In genomic region chr2:6866239-6866745, GRCh38 we compare ENCODE assay signal across 8 cellular contexts. TPM values are rescaled to one million over a fixed set of nuclear protein-coding genes. Genes with fewer than 3 reads are reported as not detected.
A peak's percentile ranks its signal among the peaks of the same experiment; 100 is the strongest.
DNase-seq lines count a peak whose midpoint lies in the region; ATAC-seq, FAIRE-seq and TF ChIP-seq lines count a peak whose summit lies in the region.

No MANE protein-coding gene starts in this region.

- peak overlapping the region; percentile 97 for H3K4me2 ChIP-seq in K562 (ENCODE audit: insufficient read depth, low read length)

- H3K36me3 ChIP-seq in Panc1 (ENCODE audit: control insufficient read depth, insufficient read depth, low read length) (no peaks in the 10 kb centered on the region), K562 (ENCODE audit: control insufficient read depth, insufficient read depth, low read length) (peaks cover 7% of the 10 kb centered on the region; the same call in 1 of the 3 replicates)

- no peak for TF ChIP-seq EP300 in K562 (IDR thresholded peaks at IDR 0.05; ENCODE audit: low read length)

- no peaks in the 10 kb centered on the region for H3K27me3 ChIP-seq in HL-60 (ENCODE audit: insufficient read depth, poor library complexity, severe bottlenecking)
- peaks cover 23% of the 10 kb centered on the region for H3K27me3 ChIP-seq in Panc1 (ENCODE audit: control insufficient read depth, insufficient read depth, low read length)
- H3K27me3 ChIP-seq in K562 (ENCODE audit: control insufficient read depth in 2 of 2, insufficient read depth in 2 of 2, low read length in 2 of 2): no peaks in the 10 kb centered on the region

- H3K27ac ChIP-seq in HL-60 (replicated peaks) (peak overlapping the region; percentile 78), Panc1 (ENCODE audit: low read length) (no peak overlapping the region), K562 (ENCODE audit: extremely low read depth, low read depth, low read length) (peak overlapping the region; percentile 86)

- H3K79me2 ChIP-seq in K562 (ENCODE audit: control insufficient read depth, insufficient read depth, low read length): peaks cover 4% of the 10 kb centered on the region; the same call in 1 of the 3 replicates

- intact Hi-C loops in Panc1 (cut with micrococcal nuclease; ENCODE audit: unreplicated experiment): no loop called here
- intact Hi-C loops in K562 (cut with micrococcal nuclease): loop anchor here (1.0 to 2.0 kb wide), 4 partner anchors 14 to 45 kb away; no protein-coding TSS in a partner anchor

- H3K4me1 ChIP-seq in Panc1 (ENCODE audit: control insufficient read depth, insufficient read depth, low read length): peaks cover 3% of the 10 kb centered on the region; the same call in 1 of the 2 replicates
- H3K4me1 ChIP-seq in K562 (replicated peaks in 1 of 2; ENCODE audit: control insufficient read depth in 2 of 2, insufficient read depth in 2 of 2, low read length in 2 of 2): peaks cover 14 to 19% of the 10 kb centered on the region in 2 experiments

- H3K9ac ChIP-seq in K562 (ENCODE audit: insufficient read depth in 1 of 2, low read depth in 2 of 2, low read length in 2 of 2): peak overlapping the region; percentile 80 to 93

- FAIRE-seq in K562 (lab: Jason Lieb, UNC) (peak; percentile 89), D721Med (lab: Jason Lieb, UNC) (no peak)

- ATAC-seq in GM19438 (IDR thresholded peaks at IDR 0.05; ENCODE audit: low read depth, unreplicated experiment) (peak; percentile 37), Panc1 (peak; percentile 82), K562 (peak; percentile 83)

- peak; percentile 66 to 77 for TF ChIP-seq RAD21 in K562 (CRISPR knock-in tag; conservative IDR thresholded peaks at IDR 0.05 in 1 of 2, IDR thresholded peaks at IDR 0.05 in 1 of 2)

- POLR2A ChIA-PET in Panc1 (lab: Charles Lee) (no interaction called here), K562 (lab: Yijun Ruan, JAX) (interaction anchor here (1.0 to 2.9 kb wide), 2 partner anchors 11 to 22 kb away, joined by 4 to 7 read pairs; partner anchors contain the start of gene RSAD2)

- peak; percentile 39 for TF ChIP-seq CTCF in HL-60 (IDR thresholded peaks at IDR 0.05; ENCODE audit: insufficient read depth, low read length)
- TF ChIP-seq CTCF in Panc1 (IDR thresholded peaks at IDR 0.05): peak; percentile 64
- TF ChIP-seq CTCF in K562 (IDR thresholded peaks at IDR 0.05 in 2 of 3, conservative IDR thresholded peaks at IDR 0.05 in 1 of 3; ENCODE audit: insufficient read depth in 2 of 3, low read depth in 1 of 3, low read length in 3 of 3): peak; percentile 65 to 72 (median 70)
- no peak for TF ChIP-seq CTCF in D721Med (IDR thresholded peaks at IDR 0.05; ENCODE audit: insufficient read depth, missing control alignments)

- H2AFZ ChIP-seq in K562 (ENCODE audit: low read depth, low read length): peak overlapping the region; percentile 90

- in situ Hi-C loops in Panc1 (cut with HindIII; ENCODE audit: low pct_unique_long_range_greater_than_20kb, low sequenced_read_pairs) (no loop called here), K562 (cut with MboI) (no loop called here)

- H3K9me3 ChIP-seq in Panc1 (ENCODE audit: control insufficient read depth, insufficient read depth, low read depth, low read length) (no peaks in the 10 kb centered on the region), K562 (replicated peaks; ENCODE audit: control insufficient read depth, insufficient read depth, low read depth, low read length) (no peaks in the 10 kb centered on the region; the same call in 1 of the 2 replicates)

- TF ChIP-seq POLR2A in K562 (conservative IDR thresholded peaks at IDR 0.05): no peak

- H4K20me1 ChIP-seq in K562 (replicated peaks; ENCODE audit: control insufficient read depth, insufficient read depth, low read length): no peaks in the 10 kb centered on the region

- DNase-seq in DMS79 (lab: John Stamatoyannopoulos, UW) (peak; percentile 32), HL-60 (ENCODE audit: low read depth in 1 of 2, low spot score in 1 of 2) (peak in 1 of 2 experiments; percentile 59), Panc1 (ENCODE audit: low read depth, low spot score) (no peak), K562 (ENCODE audit: extremely low read depth in 1 of 4, low spot score in 3 of 4) (peak; percentile 29 to 72 (median 49)), islet precursor cell (peak; percentile 64), D721Med (ENCODE audit: insufficient read length, low spot score) (no peak)
- DNase-seq in stimulated activated CD4-positive, alpha-beta T cell treated with anti-CD3 and anti-CD28 coated beads, Interleukin-2, amount 100 ng/mL, for 4 hours (ENCODE audit: low read depth): peak; percentile 39

- no peaks in the 10 kb centered on the region for H3K9me1 ChIP-seq in K562 (ENCODE audit: control insufficient read depth, insufficient read depth, low read length)

- H3K4me3 ChIP-seq in HL-60 (replicated peaks; ENCODE audit: insufficient read depth, low read length): peak overlapping the region; percentile 56
- H3K4me3 ChIP-seq in Panc1 (ENCODE audit: low read depth in 2 of 2, low read length in 2 of 2): peak overlapping the region; percentile 55 to 56
- peak overlapping the region; percentile 58 for H3K4me3 ChIP-seq in K562

- CTCF ChIA-PET in Panc1 (lab: Charles Lee): no interaction called here
- CTCF ChIA-PET in K562 (lab: Yijun Ruan, JAX; ENCODE audit: low intra/inter-chr PET ratio): interaction anchor here (0.8 to 1.2 kb wide), 2 partner anchors 40 to 178 kb away, joined by 3 to 6 read pairs; no protein-coding TSS in a partner anchor

- 18% methylated on average over 6 of the region's 10 CpGs for WGBS in K562 (ENCODE audit: insufficient coverage, low coverage, missing lambda C conversion rate)

- BruUV-seq in Panc1 (replicated peaks; lab: Mats Ljungman, UMichigan) (no TSS peak), K562 (replicated peaks; lab: Mats Ljungman, UMichigan) (no TSS peak)

RNA-seq across cellular contexts. Expression of gene CMPK2, which starts 0.6 kb away (rescaled TPM):
- total RNA-seq in Panc1 (2021; ENCODE audit: unreplicated experiment) (0.80 TPM), K562 (2014; rRNA removed) (10.5 TPM in 2 replicates), K562 (2014; rRNA removed; fragmentation: Illumina TruSeq; extraction: Trizol) (5.0 and 5.3 TPM in 2 replicates), K562 (2015; rRNA removed; fragmentation: Illumina TruSeq; extraction: Trizol) (7.4 and 7.6 TPM in 2 replicates), K562 (2021) (7.2 and 7.9 TPM in 2 replicates)
- polyA plus RNA-seq in Panc1 (2012; ENCODE audit: insufficient read length): 0.28 TPM
- 2.3 and 3.5 TPM in 2 replicates for total RNA-seq in K562 (2011; cell fraction: chromatin; rRNA removed; ENCODE audit: low replicate concordance)
- total RNA-seq in K562 (2011; cell fraction: nucleolus; rRNA removed): 2.3 and 2.8 TPM in 2 replicates
- total RNA-seq in K562 (2011; cell fraction: nucleoplasm; rRNA removed): 3.5 and 5.2 TPM in 2 replicates
- polyA plus RNA-seq in K562 (2011; rRNA removed) (3.5 and 4.3 TPM in 2 replicates), K562 (2014; fragmentation: Illumina TruSeq; extraction: Trizol) (5.3 and 6.5 TPM in 2 replicates), K562 (2014; fragmentation: Nextera tagmentation; extraction: Ambion mirVana) (1 to 10 TPM; 2.6 to 2.9 TPM), K562 (2014; rRNA removed) (3.8 and 4.5 TPM in 2 replicates)
- polyA plus RNA-seq in K562 (2011; cell fraction: cytosol; rRNA removed): 3.2 and 3.6 TPM in 2 replicates
- polyA plus RNA-seq in K562 (2011; cell fraction: nucleus; rRNA removed): 5.6 and 6.6 TPM in 2 replicates
- polyA plus RNA-seq in K562 (2012): 8.3 and 23.7 TPM in 2 replicates
- polyA minus RNA-seq in K562 (2011; rRNA and poly(A)+ RNA removed): 2.9 and 4.3 TPM in 2 replicates
- 2.9 and 3.3 TPM in 2 replicates for polyA minus RNA-seq in K562 (2011; cell fraction: cytosol; rRNA and poly(A)+ RNA removed)
- 3.4 and 5.2 TPM in 2 replicates for polyA minus RNA-seq in K562 (2011; cell fraction: nucleus; rRNA and poly(A)+ RNA removed)

RNA-seq across cellular contexts. Expression of gene RSAD2, which starts 11.3 kb away (rescaled TPM):
- total RNA-seq in Panc1 (2021; ENCODE audit: unreplicated experiment) (0.44 TPM), K562 (2014; rRNA removed) (0.57 and 1.4 TPM in 2 replicates), K562 (2014; rRNA removed; fragmentation: Illumina TruSeq; extraction: Trizol) (0.41 and 0.51 TPM in 2 replicates), K562 (2015; rRNA removed; fragmentation: Illumina TruSeq; extraction: Trizol) (0.51 and 0.68 TPM in 2 replicates), K562 (2021) (0.18 and 0.49 TPM in 2 replicates)
- not detected for polyA plus RNA-seq in Panc1 (2012; ENCODE audit: insufficient read length)
- total RNA-seq in K562 (2011; cell fraction: chromatin; rRNA removed; ENCODE audit: low replicate concordance): 0.39 and 0.79 TPM in 2 replicates
- 0.50 and 0.53 TPM in 2 replicates for total RNA-seq in K562 (2011; cell fraction: nucleolus; rRNA removed)
- total RNA-seq in K562 (2011; cell fraction: nucleoplasm; rRNA removed): 1.2 TPM in 1 of 2 replicates, not detected in the other
- polyA plus RNA-seq in K562 (2011; rRNA removed) (0.24 and 0.45 TPM in 2 replicates), K562 (2014; fragmentation: Illumina TruSeq; extraction: Trizol) (0.15 and 0.37 TPM in 2 replicates), K562 (2014; fragmentation: Nextera tagmentation; extraction: Ambion mirVana) (under 1 TPM; 0.15 to 0.28 TPM), K562 (2014; rRNA removed) (0.11 and 0.19 TPM in 2 replicates)
- polyA plus RNA-seq in K562 (2011; cell fraction: cytosol; rRNA removed): 0.06 and 0.15 TPM in 2 replicates
- 0.28 and 0.38 TPM in 2 replicates for polyA plus RNA-seq in K562 (2011; cell fraction: nucleus; rRNA removed)
- polyA plus RNA-seq in K562 (2012): 0.46 and 1.1 TPM in 2 replicates
- 0.63 and 0.75 TPM in 2 replicates for polyA minus RNA-seq in K562 (2011; rRNA and poly(A)+ RNA removed)
- not detected in 2 replicates for polyA minus RNA-seq in K562 (2011; cell fraction: cytosol; rRNA and poly(A)+ RNA removed)
- polyA minus RNA-seq in K562 (2011; cell fraction: nucleus; rRNA and poly(A)+ RNA removed): 0.94 and 1.00 TPM in 2 replicates

RNA-seq across cellular contexts. Expression of gene RNF144A, which starts 50.9 kb away (rescaled TPM):
- total RNA-seq in Panc1 (2021; ENCODE audit: unreplicated experiment): 5.4 TPM
- polyA plus RNA-seq in Panc1 (2012; ENCODE audit: insufficient read length): 8.8 TPM
- 11.4 and 21.2 TPM in 2 replicates for total RNA-seq in K562 (2011; cell fraction: chromatin; rRNA removed; ENCODE audit: low replicate concordance)
- 9.5 and 10.4 TPM in 2 replicates for total RNA-seq in K562 (2011; cell fraction: nucleolus; rRNA removed)
- 8.9 and 16.6 TPM in 2 replicates for total RNA-seq in K562 (2011; cell fraction: nucleoplasm; rRNA removed)
- total RNA-seq in K562 (2014; rRNA removed): 6.4 and 8.2 TPM in 2 replicates
- 6.0 and 6.7 TPM in 2 replicates for total RNA-seq in K562 (2014; rRNA removed; fragmentation: Illumina TruSeq; extraction: Trizol)
- total RNA-seq in K562 (2015; rRNA removed; fragmentation: Illumina TruSeq; extraction: Trizol): 4.7 and 5.7 TPM in 2 replicates
- 8.8 and 11.3 TPM in 2 replicates for total RNA-seq in K562 (2021)
- 9.2 and 12.1 TPM in 2 replicates for polyA plus RNA-seq in K562 (2011; rRNA removed)
- polyA plus RNA-seq in K562 (2011; cell fraction: cytosol; rRNA removed): 8.8 and 9.9 TPM in 2 replicates
- polyA plus RNA-seq in K562 (2011; cell fraction: nucleus; rRNA removed): 8.5 and 10.0 TPM in 2 replicates
- 5.0 and 11.1 TPM in 2 replicates for polyA plus RNA-seq in K562 (2012)
- polyA plus RNA-seq in K562 (2014; fragmentation: Illumina TruSeq; extraction: Trizol): 6.1 and 7.4 TPM in 2 replicates
- polyA plus RNA-seq in K562 (2014; fragmentation: Nextera tagmentation; extraction: Ambion mirVana): 1 to 10 TPM in 1 of 2 experiments, under 1 TPM in 1; 0.96 to 1.4 TPM
- polyA plus RNA-seq in K562 (2014; rRNA removed): 6.2 and 7.0 TPM in 2 replicates
- polyA minus RNA-seq in K562 (2011; rRNA and poly(A)+ RNA removed): 14.2 and 14.3 TPM in 2 replicates
- 13.1 and 13.8 TPM in 2 replicates for polyA minus RNA-seq in K562 (2011; cell fraction: cytosol; rRNA and poly(A)+ RNA removed)
- polyA minus RNA-seq in K562 (2011; cell fraction: nucleus; rRNA and poly(A)+ RNA removed): 10.2 and 14.2 TPM in 2 replicates

Comparison
In these comparisons a context has a peak if more than half of its experiments do, and no peak if none do; other contexts are left out.
1. DNase-seq: peak in DMS79 (single experiment), K562 (4 of 4), islet precursor cell (single experiment) and stimulated activated CD4-positive, alpha-beta T cell treated with anti-CD3 and anti-CD28 coated beads, Interleukin-2, amount 100 ng/mL, for 4 hours (single experiment); none in Panc1 (single experiment) and D721Med (single experiment).
2. Peak in every context shown above with its lines, with median percentiles within 50 percentile points of each other: ATAC-seq and H3K4me3 ChIP-seq.